Comparison of ENCODE assay signal across 8 cellular contexts in genomic region chr3:25663324-25664065, GRCh38. TPM values are rescaled to one million over a fixed set of nuclear protein-coding genes. Genes with fewer than 3 reads are reported as not detected.
A peak's percentile ranks its signal among the peaks of the same experiment; 100 is the strongest.
DNase-seq lines count a peak whose midpoint lies in the region; ATAC-seq and TF ChIP-seq lines count a peak whose summit lies in the region.

No MANE protein-coding gene starts in this region.

- peak overlapping the region; percentile 90 to 96 (median 91) for H3K4me3 Mint-ChIP-seq in brain
- H3K4me3 Mint-ChIP-seq in stimulated activated memory B cell treated with anti-CD40 and anti-IgM and Interleukin-4, amounts not matched to agents 10 μg/mL and 1 μg/mL and 100 μg/mL, for 72 hours, result peak overlapping the region; percentile 95

- DNase-seq in GF-D8 (lab: John Stamatoyannopoulos, UW) (peak; percentile 23), HT-29 (ENCODE audit: low spot score) (peak; percentile 65), RWPE2 (ENCODE audit: low spot score) (no peak), kidney tubule cell (ENCODE audit: low spot score) (peak; percentile 54), NCI-H2196 (lab: John Stamatoyannopoulos, UW; ENCODE audit: unreplicated experiment) (no peak)

- peaks cover 3% of the 10 kb centered on the region; the same call in 1 of the 2 replicates for H3K36me3 ChIP-seq in RWPE2 (ENCODE audit: low read depth)

- no peaks in the 10 kb centered on the region for H3K9me3 Mint-ChIP-seq in brain
- H3K9me3 Mint-ChIP-seq in stimulated activated memory B cell treated with anti-CD40 and anti-IgM and Interleukin-4, amounts not matched to agents 10 μg/mL and 1 μg/mL and 100 μg/mL, for 72 hours, result no peaks in the 10 kb centered on the region

- H3K27ac Mint-ChIP-seq in brain, result peak overlapping the region; percentile 95 to 99 (median 98)
- H3K27ac Mint-ChIP-seq in stimulated activated memory B cell treated with anti-CD40 and anti-IgM and Interleukin-4, amounts not matched to agents 10 μg/mL and 1 μg/mL and 100 μg/mL, for 72 hours, result peak overlapping the region; percentile 97

- ATAC-seq in GM21390 (IDR thresholded peaks at IDR 0.05; ENCODE audit: unreplicated experiment), result peak; percentile 32
- peak; percentile 26; the same call in 2 of the 3 replicates for ATAC-seq in RWPE2 (ENCODE audit: low read depth)
- ATAC-seq in stimulated activated memory B cell treated with anti-CD40 and anti-IgM and Interleukin-4, amounts not matched to agents 10 μg/mL and 1 μg/mL and 100 μg/mL, for 72 hours, result peak; percentile 26

- H3K27me3 Mint-ChIP-seq in brain, result peaks cover 17% of the 10 kb centered on the region
- no peaks in the 10 kb centered on the region for H3K27me3 Mint-ChIP-seq in stimulated activated memory B cell treated with anti-CD40 and anti-IgM and Interleukin-4, amounts not matched to agents 10 μg/mL and 1 μg/mL and 100 μg/mL, for 72 hours

- peaks cover 68% of the 10 kb centered on the region for H3K4me1 Mint-ChIP-seq in brain
- peaks cover 58% of the 10 kb centered on the region for H3K4me1 Mint-ChIP-seq in stimulated activated memory B cell treated with anti-CD40 and anti-IgM and Interleukin-4, amounts not matched to agents 10 μg/mL and 1 μg/mL and 100 μg/mL, for 72 hours

- peaks cover 22% of the 10 kb centered on the region for H3K4me1 ChIP-seq in RWPE2 (ENCODE audit: insufficient read depth, poor library complexity, severe bottlenecking)

- no peaks in the 10 kb centered on the region for H3K9me3 ChIP-seq in RWPE2 (ENCODE audit: severe bottlenecking)

- TF ChIP-seq CTCF in RWPE2 (IDR thresholded peaks at IDR 0.05; ENCODE audit: poor library complexity, severe bottlenecking) (no peak), brain (conservative IDR thresholded peaks at IDR 0.05) (no peak)

- H3K36me3 Mint-ChIP-seq in brain, result peaks cover 10% of the 10 kb centered on the region
- no peaks in the 10 kb centered on the region for H3K36me3 Mint-ChIP-seq in stimulated activated memory B cell treated with anti-CD40 and anti-IgM and Interleukin-4, amounts not matched to agents 10 μg/mL and 1 μg/mL and 100 μg/mL, for 72 hours

- H3K4me3 ChIP-seq in RWPE2 (ENCODE audit: severe bottlenecking), result peak overlapping the region; percentile 95

- no peaks in the 10 kb centered on the region for H3K27me3 ChIP-seq in RWPE2 (ENCODE audit: insufficient read depth, poor library complexity, severe bottlenecking)

- peak overlapping the region; percentile 76 for H3K27ac ChIP-seq in RWPE2 (ENCODE audit: poor library complexity, severe bottlenecking)

RNA-seq across cellular contexts. Expression of gene TOP2B, which starts 1.2 kb away (rescaled TPM):
- 17.6 and 18.8 TPM in 2 replicates for total RNA-seq in HT-29 (2014; rRNA removed; shearing (Covaris generic))
- 48.8 TPM for polyA plus RNA-seq in brain (ENCODE audit: insufficient read depth, low read depth, low replicate concordance)

Comparison
In these comparisons a context has a peak if more than half of its experiments do, and no peak if none do; other contexts are left out.
1. DNase-seq: peak in GF-D8 (single experiment), HT-29 (single experiment) and kidney tubule cell (single experiment); none in RWPE2 (single experiment) and NCI-H2196 (single experiment).
2. Peak in every context shown above with its lines, with median percentiles within 50 percentile points of each other: ATAC-seq.